23 cellular contexts compared by ENCODE assay signal in genomic region chr11:46374815-46375214, GRCh38. TPM values are rescaled to one million over a fixed set of nuclear protein-coding genes. Genes with fewer than 3 reads are reported as not detected.
DNase-seq lines count a peak whose midpoint lies in the region; ATAC-seq, FAIRE-seq and TF ChIP-seq lines count a peak whose summit lies in the region.
"Had no signal": no experiment of that assay in that cellular context is flagged by ENCODE, and none has a peak within 500 bp of the region (broad histone marks: within the 10 kb centered on the region; RNA-seq: fewer than 3 reads in every experiment).

No MANE protein-coding gene starts in this region.

- no peak for DNase-seq in T-helper 1 cell
- DNase-seq in WERI-Rb-1 = no peak
- DNase-seq in neural crest cell (ENCODE audit: low read depth, low spot score) = no peak
- no peak for DNase-seq in urothelium cell line (ENCODE audit: low spot score)
- no peak for DNase-seq in nucleus accumbens (lab: John Stamatoyannopoulos, UW)
- DNase-seq: Caco-2; CD4-positive, CD25-positive, alpha-beta regulatory T cell; DMS153; DND-41; GM23248; H7; HCEC 1CT had no signal

- peak overlapping the region; percentile 52 for H3K27ac Mint-ChIP-seq in T-helper 1 cell treated with Interleukin-12 subunit alpha and Interleukin-12 subunit beta and Interleukin-4 antibody, amounts not matched to agents 30 μg/mL and 1 μg/mL, for 36 hours
- H3K27ac Mint-ChIP-seq in neural crest cell (ENCODE audit: unreplicated experiment) = no peak overlapping the region
- H3K27ac Mint-ChIP-seq: B cell; CD4-positive, CD25-positive, alpha-beta regulatory T cell; CD8-positive, alpha-beta T cell had no signal

- H3K27me3 Mint-ChIP-seq in T-helper 1 cell treated with Interleukin-12 subunit alpha and Interleukin-12 subunit beta and Interleukin-4 antibody, amounts not matched to agents 30 μg/mL and 1 μg/mL, for 36 hours (ENCODE audit: low read depth) = no peaks in the 10 kb centered on the region
- H3K27me3 Mint-ChIP-seq in neural crest cell (ENCODE audit: low read depth) = peaks cover 2% of the 10 kb centered on the region
- H3K27me3 Mint-ChIP-seq: B cell; CD4-positive, CD25-positive, alpha-beta regulatory T cell had no signal

- peaks cover 71% of the 10 kb centered on the region for H3K36me3 ChIP-seq in WERI-Rb-1

- H3K27ac ChIP-seq in WERI-Rb-1 = peak overlapping the region; percentile 80; the same call in 1 of the 2 replicates
- H3K27ac ChIP-seq: 22Rv1, BLaER1, C4-2B, GM23248 had no signal

- FAIRE-seq in urothelium cell line (lab: Jason Lieb, UNC) = peak; percentile 71
- FAIRE-seq: A204.1, G401.6, GM12892, H1 had no signal

- H3K4me1 Mint-ChIP-seq in T-helper 1 cell treated with Interleukin-12 subunit alpha and Interleukin-12 subunit beta and Interleukin-4 antibody, amounts not matched to agents 30 μg/mL and 1 μg/mL, for 36 hours (ENCODE audit: low read depth) = peaks cover 5% of the 10 kb centered on the region
- H3K4me1 Mint-ChIP-seq in neural crest cell = peaks cover 13% of the 10 kb centered on the region

- no peak overlapping the region for H3K4me3 Mint-ChIP-seq in T-helper 1 cell treated with Interleukin-12 subunit alpha and Interleukin-12 subunit beta and Interleukin-4 antibody, amounts not matched to agents 30 μg/mL and 1 μg/mL, for 36 hours
- peak overlapping the region; percentile 31 for H3K4me3 Mint-ChIP-seq in neural crest cell
- H3K4me3 Mint-ChIP-seq: B cell; CD4-positive, CD25-positive, alpha-beta regulatory T cell; CD8-positive, alpha-beta T cell had no signal

- TF ChIP-seq CTCF in WERI-Rb-1 (IDR thresholded peaks at IDR 0.05; ENCODE audit: low read depth, low read length) (no peak), neural crest cell (conservative IDR thresholded peaks at IDR 0.05) (no peak)

- no peaks in the 10 kb centered on the region for H3K9me3 ChIP-seq in WERI-Rb-1 (ENCODE audit: severe bottlenecking)
- H3K9me3 ChIP-seq: BLaER1, Caco-2 had no signal

- H3K9me3 Mint-ChIP-seq in T-helper 1 cell treated with Interleukin-12 subunit alpha and Interleukin-12 subunit beta and Interleukin-4 antibody, amounts not matched to agents 30 μg/mL and 1 μg/mL, for 36 hours = no peaks in the 10 kb centered on the region
- no peaks in the 10 kb centered on the region for H3K9me3 Mint-ChIP-seq in neural crest cell
- H3K9me3 Mint-ChIP-seq: CD4-positive, CD25-positive, alpha-beta regulatory T cell; CD8-positive, alpha-beta T cell had no signal

- peaks cover 30% of the 10 kb centered on the region for H3K36me3 Mint-ChIP-seq in T-helper 1 cell treated with Interleukin-12 subunit alpha and Interleukin-12 subunit beta and Interleukin-4 antibody, amounts not matched to agents 30 μg/mL and 1 μg/mL, for 36 hours (ENCODE audit: low read depth)
- no peaks in the 10 kb centered on the region for H3K36me3 Mint-ChIP-seq in neural crest cell (ENCODE audit: low read depth)

- no peak for ATAC-seq in HG03135 (IDR thresholded peaks at IDR 0.05; ENCODE audit: unreplicated experiment)
- ATAC-seq: CD8-positive, alpha-beta T cell had no signal

- no peak overlapping the region for H3K4me3 ChIP-seq in WERI-Rb-1 (ENCODE audit: low read depth, low read length)
- H3K4me3 ChIP-seq: BLaER1, GM23248 had no signal

- H3K27me3 ChIP-seq in WERI-Rb-1 (ENCODE audit: insufficient read depth, low read depth, severe bottlenecking) = no peaks in the 10 kb centered on the region
- H3K27me3 ChIP-seq: BLaER1 had no signal

RNA-seq across cellular contexts. Expression of gene MDK, which starts 6.7 kb away (rescaled TPM):
- 781 and 821 TPM in 2 replicates for total RNA-seq in neural crest cell

RNA-seq across cellular contexts. Expression of gene CHRM4, which starts 16.8 kb away (rescaled TPM):
- 0.37 and 0.39 TPM in 2 replicates for total RNA-seq in neural crest cell
- total RNA-seq: GM23248 had no signal

RNA-seq across cellular contexts. Expression of gene DGKZ, which starts 27.6 kb away (rescaled TPM):
- total RNA-seq in neural crest cell = 54.4 and 60.1 TPM in 2 replicates
